ENCODE assay signal across 1 cellular context in the genomic region with DNA sequence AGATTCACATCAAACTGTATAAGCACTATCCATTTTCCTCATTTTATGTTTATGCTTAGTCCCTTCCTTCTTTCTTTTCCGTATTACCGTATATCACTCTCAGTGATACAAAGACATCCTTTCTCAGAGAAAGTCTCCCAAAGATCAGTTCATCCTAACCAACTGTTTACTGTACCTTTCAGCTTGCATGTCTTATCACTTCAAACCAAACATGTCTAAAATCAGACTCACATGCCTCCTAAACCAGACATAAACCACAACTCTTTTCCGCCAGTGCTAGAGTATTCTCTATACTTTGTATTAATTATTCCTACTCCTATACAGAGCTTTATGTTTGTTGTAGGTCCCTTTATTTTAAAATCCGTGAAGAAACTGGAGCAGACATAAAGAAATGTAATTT.
TF ChIP-seq lines count a peak whose summit lies in the region.

No MANE protein-coding gene starts in this region.

TF ChIP-seq in GM12878, 131 proteins besides CTCF, POLR2A, EP300 and RAD21:
- TF ChIP-seq ZNF274 (IDR thresholded peaks at IDR 0.05; ENCODE audit: insufficient read depth, insufficient read length): no peak
